In genomic region chr19:53518061-53518460, GRCh38 we compare ENCODE assay signal across 24 cellular contexts. TPM values are rescaled to one million over a fixed set of nuclear protein-coding genes. Genes with fewer than 3 reads are reported as not detected.
DNase-seq lines count a peak whose midpoint lies in the region; ATAC-seq, FAIRE-seq and TF ChIP-seq lines count a peak whose summit lies in the region.
"Had no signal": no experiment of that assay in that cellular context is flagged by ENCODE, and none has a peak within 500 bp of the region (broad histone marks: within the 10 kb centered on the region; RNA-seq: fewer than 3 reads in every experiment).

No MANE protein-coding gene starts in this region.

- no peak for FAIRE-seq in HepG2 (lab: Jason Lieb, UNC)
- FAIRE-seq: A549, G401.6, GM12892, H1 had no signal

- intact Hi-C loops in HepG2 (cut with micrococcal nuclease; ENCODE audit: unreplicated experiment) = no loop called here
- intact Hi-C loops in right lobe of liver (cut with DNase I) = no loop called here
- intact Hi-C loops in uterus (cut with DNase I; ENCODE audit: low total_unique reads) = no loop called here

- H3K9ac ChIP-seq in HepG2 (ENCODE audit: insufficient read depth, low read depth, low read length) = no peak overlapping the region

- no peaks in the 10 kb centered on the region for H3K9me3 ChIP-seq in HepG2 (ENCODE audit: low read length)
- H3K9me3 ChIP-seq in right lobe of liver = peaks cover 0 to 10% (median 0%) of the 10 kb centered on the region in 4 donors
- no peaks in the 10 kb centered on the region for H3K9me3 ChIP-seq in hepatocyte (ENCODE audit: low read depth)
- H3K9me3 ChIP-seq in upper lobe of left lung = no peaks in the 10 kb centered on the region
- H3K9me3 ChIP-seq in uterus = no peaks in the 10 kb centered on the region

- ATAC-seq in HepG2 (no peak; the same call in 2 of the 3 replicates), right lobe of liver (no peak), upper lobe of left lung (ENCODE audit: low FRiP score in 2 of 2) (no peak)
- ATAC-seq: A549 had no signal

- CTCF ChIA-PET in HepG2 (lab: Yijun Ruan, JAX; ENCODE audit: low intra/inter-chr PET ratio, low total read pairs) = no interaction called here

- no peaks in the 10 kb centered on the region for H3K9me2 ChIP-seq in hepatocyte (replicated peaks; ENCODE audit: insufficient read depth)

- peaks cover 17% of the 10 kb centered on the region for H3K9me3 Mint-ChIP-seq in osteocyte (ENCODE audit: unreplicated experiment)

- DNase-seq in HepG2 (ENCODE audit: low spot score) (no peak), right lobe of liver (no peak), hepatocyte (ENCODE audit: low spot score) (no peak), osteocyte (ENCODE audit: extremely low spot score, unreplicated experiment) (peak; percentile 56), upper lobe of left lung (no peak), uterus (no peak), caudate nucleus (lab: John Stamatoyannopoulos, UW) (no peak)
- no peak for DNase-seq in activated CD4-positive, alpha-beta T cell treated with anti-CD3 and anti-CD28 coated beads for 1 hour
- DNase-seq: 8988T; ACHN; AML-193; BE2C; C1 segment of cervical spinal cord; Calu3; CD4-positive, alpha-beta memory T cell; COR-L47; DMS153; DND-41; H7; HCEC 1CT had no signal

- H3K27me3 ChIP-seq in HepG2 (ENCODE audit: control insufficient read depth in 1 of 2, insufficient read depth in 2 of 2, low read length in 2 of 2) = no peaks in the 10 kb centered on the region
- no peaks in the 10 kb centered on the region for H3K27me3 ChIP-seq in right lobe of liver
- no peaks in the 10 kb centered on the region for H3K27me3 ChIP-seq in hepatocyte
- no peaks in the 10 kb centered on the region for H3K27me3 ChIP-seq in upper lobe of left lung
- H3K27me3 ChIP-seq in uterus = no peaks in the 10 kb centered on the region
- H3K27me3 ChIP-seq: BE2C had no signal

- H2AFZ ChIP-seq in HepG2 (ENCODE audit: low read length) = peak overlapping the region; percentile 31
- H2AFZ ChIP-seq in hepatocyte = no peak overlapping the region

- POLR2A ChIA-PET in HepG2 (lab: Yijun Ruan, JAX) = no interaction called here

- no peaks in the 10 kb centered on the region for H3K27me3 Mint-ChIP-seq in osteocyte (ENCODE audit: unreplicated experiment)
- H3K27me3 Mint-ChIP-seq: CD4-positive, alpha-beta memory T cell had no signal

- no TSS peak for BruUV-seq in HepG2 (replicated peaks; lab: Mats Ljungman, UMichigan)

- TF ChIP-seq CTCF in HepG2 (CRISPR knock-in tag; IDR thresholded peaks at IDR 0.05) (no peak), right lobe of liver (IDR thresholded peaks at IDR 0.05) (no peak), hepatocyte (IDR thresholded peaks at IDR 0.05; ENCODE audit: poor library complexity) (no peak), osteocyte (IDR thresholded peaks at IDR 0.05) (no peak), upper lobe of left lung (IDR thresholded peaks at IDR 0.05) (no peak), uterus (IDR thresholded peaks at IDR 0.05) (no peak)

- TF ChIP-seq EP300 in HepG2 (IDR thresholded peaks at IDR 0.05; ENCODE audit: low read depth in 2 of 2, low read length in 2 of 2) (0 out of 4 replicates have a peak, but pooled peaks of 1 of the 2 experiments have one; percentile 11), HepG2 (CRISPR knock-in tag; IDR thresholded peaks at IDR 0.05; ENCODE audit: borderline replicate concordance) (no peak), upper lobe of left lung (IDR thresholded peaks at IDR 0.05) (no peak)

- H3K4me2 ChIP-seq in HepG2 (ENCODE audit: low read depth, low read length) (peak overlapping the region; percentile 56), hepatocyte (no peak overlapping the region)
- H3K4me2 ChIP-seq: A549 had no signal

- peaks cover 17% of the 10 kb centered on the region for H3K4me1 Mint-ChIP-seq in osteocyte (ENCODE audit: unreplicated experiment)

- H3K79me2 ChIP-seq in HepG2 (ENCODE audit: insufficient read depth, low read length) (peaks cover 6% of the 10 kb centered on the region), hepatocyte (no peaks in the 10 kb centered on the region)

- TF ChIP-seq POLR2A in HepG2 (IDR thresholded peaks at IDR 0.05; ENCODE audit: insufficient read depth in 1 of 2, low read depth in 2 of 2, low read length in 2 of 2) = no peak
- no peak for TF ChIP-seq POLR2A in right lobe of liver (IDR thresholded peaks at IDR 0.05)
- TF ChIP-seq POLR2A in upper lobe of left lung (IDR thresholded peaks at IDR 0.05) = no peak
- TF ChIP-seq POLR2A in uterus (IDR thresholded peaks at IDR 0.05) = no peak

- WGBS in HepG2 (ENCODE audit: low lambda C conversion rate) = 3% methylated on average over 5 of the region's 5 CpGs
- WGBS in right lobe of liver (ENCODE audit: insufficient coverage, low coverage, low lambda C conversion rate, missing lambda C conversion rate) = 50% methylated on average over 4 of the region's 5 CpGs
- 83% methylated on average over 5 of the region's 5 CpGs for WGBS in hepatocyte (ENCODE audit: low lambda C conversion rate, missing lambda C conversion rate)
- 85 to 89% methylated on average over 5 of the region's 5 CpGs for WGBS in upper lobe of left lung, 2 donors

- peak overlapping the region; percentile 51 for H3K27ac ChIP-seq in HepG2 (ENCODE audit: extremely low read length, insufficient read depth, low read length)
- no peak overlapping the region for H3K27ac ChIP-seq in right lobe of liver
- peak overlapping the region; percentile 69 for H3K27ac ChIP-seq in hepatocyte
- H3K27ac ChIP-seq in upper lobe of left lung = peak overlapping the region; percentile 27 to 85 (median 58)
- no peak overlapping the region for H3K27ac ChIP-seq in uterus
- no peak overlapping the region for H3K27ac ChIP-seq in caudate nucleus (ENCODE audit: low read depth, low read length)
- H3K27ac ChIP-seq: A549 had no signal

- TF ChIP-seq RAD21 in HepG2 (CRISPR knock-in tag; IDR thresholded peaks at IDR 0.05) = no peak

- H3K4me1 ChIP-seq in HepG2 (ENCODE audit: insufficient read depth, low read length) (peaks cover 35% of the 10 kb centered on the region), right lobe of liver (no peaks in the 10 kb centered on the region), hepatocyte (ENCODE audit: insufficient read depth) (peaks cover 5% of the 10 kb centered on the region), upper lobe of left lung (peaks cover 16 to 23% (median 21%) of the 10 kb centered on the region in 4 donors), uterus (peaks cover 0 to 5% of the 10 kb centered on the region in 2 donors)
- H3K4me1 ChIP-seq: BE2C had no signal

- H3K36me3 ChIP-seq in HepG2 (replicated peaks in 1 of 2; ENCODE audit: control insufficient read depth in 1 of 2, insufficient read depth in 2 of 2, low read length in 2 of 2) (no peaks in the 10 kb centered on the region), right lobe of liver (no peaks in the 10 kb centered on the region), hepatocyte (replicated peaks; ENCODE audit: insufficient read depth, low read depth) (no peaks in the 10 kb centered on the region), upper lobe of left lung (no peaks in the 10 kb centered on the region), uterus (no peaks in the 10 kb centered on the region)
- H3K36me3 ChIP-seq: BE2C had no signal

- H3K4me3 Mint-ChIP-seq in osteocyte (ENCODE audit: unreplicated experiment) = no peak overlapping the region

- H3K4me3 ChIP-seq in HepG2 (replicated peaks in 1 of 3; ENCODE audit: insufficient read depth in 1 of 3, low read depth in 2 of 3, low read length in 3 of 3) = no peak overlapping the region
- H3K4me3 ChIP-seq in right lobe of liver = no peak overlapping the region
- H3K4me3 ChIP-seq in hepatocyte = no peak overlapping the region
- no peak overlapping the region for H3K4me3 ChIP-seq in upper lobe of left lung
- no peak overlapping the region for H3K4me3 ChIP-seq in uterus
- H3K4me3 ChIP-seq: A549 had no signal

- in situ Hi-C loops in HepG2 (cut with HindIII; ENCODE audit: extremely low pct_ligation_motif_present, low pct_unique_long_range_greater_than_20kb) = no loop called here

- no peak overlapping the region for H3K27ac Mint-ChIP-seq in osteocyte (ENCODE audit: unreplicated experiment)

- H3K36me3 Mint-ChIP-seq in osteocyte (ENCODE audit: unreplicated experiment) = no peaks in the 10 kb centered on the region

- no peaks in the 10 kb centered on the region for H4K20me1 ChIP-seq in HepG2 (ENCODE audit: insufficient read depth, low read length)
- H4K20me1 ChIP-seq in hepatocyte (ENCODE audit: insufficient read depth, poor library complexity, severe bottlenecking) = no peaks in the 10 kb centered on the region

RNA-seq across cellular contexts. Expression of gene ZNF331, which starts 19.9 kb away (rescaled TPM):
- 13.3 and 15.2 TPM in 2 replicates for total RNA-seq in HepG2 (2016; rRNA removed; fragmentation: Illumina TruSeq; extraction: Trizol)
- total RNA-seq in HepG2 (2016; cell fraction: cytosol; rRNA removed; fragmentation: Illumina TruSeq; extraction: Trizol; ENCODE audit: low read depth) = 5.0 and 5.3 TPM in 2 replicates
- total RNA-seq in HepG2 (2016; cell fraction: insoluble cytoplasmic fraction; rRNA removed; fragmentation: Illumina TruSeq; extraction: Trizol) = 11.2 and 12.7 TPM in 2 replicates
- 8.0 and 8.5 TPM in 2 replicates for total RNA-seq in HepG2 (2016; cell fraction: membrane; rRNA removed; fragmentation: Illumina TruSeq; extraction: Trizol)
- total RNA-seq in HepG2 (2016; cell fraction: nucleus; rRNA removed; fragmentation: Illumina TruSeq; extraction: Trizol) = 16.0 and 20.7 TPM in 2 replicates
- polyA plus RNA-seq in HepG2 (2011; rRNA removed) = 8.2 and 9.5 TPM in 2 replicates
- 3.3 and 4.9 TPM in 2 replicates for polyA plus RNA-seq in HepG2 (2011; cell fraction: cytosol; rRNA removed)
- 20.2 and 21.6 TPM in 2 replicates for polyA plus RNA-seq in HepG2 (2011; cell fraction: nucleus; rRNA removed)
- 22.2 and 38.0 TPM in 2 replicates for polyA plus RNA-seq in HepG2 (2012)
- polyA plus RNA-seq in HepG2 (2016; cell fraction: cytosol; fragmentation: Illumina TruSeq; extraction: Trizol; ENCODE audit: low read depth) = 1.2 and 1.3 TPM in 2 replicates
- polyA plus RNA-seq in HepG2 (2016; cell fraction: insoluble cytoplasmic fraction; fragmentation: Illumina TruSeq; extraction: Trizol; ENCODE audit: low read depth) = 10.1 and 10.3 TPM in 2 replicates
- polyA plus RNA-seq in HepG2 (2016; cell fraction: membrane; fragmentation: Illumina TruSeq; extraction: Trizol; ENCODE audit: low read depth) = 2.9 and 3.4 TPM in 2 replicates
- 51.3 and 54.8 TPM in 2 replicates for polyA plus RNA-seq in HepG2 (2016; cell fraction: nucleus; fragmentation: Illumina TruSeq; extraction: Trizol; ENCODE audit: insufficient read depth, low read depth)
- 5.6 and 18.7 TPM in 2 replicates for polyA minus RNA-seq in HepG2 (2011; rRNA and poly(A)+ RNA removed; ENCODE audit: low replicate concordance)
- polyA minus RNA-seq in HepG2 (2011; cell fraction: cytosol; rRNA and poly(A)+ RNA removed) = 7.9 and 9.9 TPM in 2 replicates
- polyA minus RNA-seq in HepG2 (2011; cell fraction: nucleus; rRNA and poly(A)+ RNA removed) = 20.4 and 22.9 TPM in 2 replicates
- 1 to 10 TPM; 2.0 to 5.8 (median 3.5) TPM for total RNA-seq in right lobe of liver
- 12.8 and 15.6 TPM in 2 replicates for total RNA-seq in hepatocyte
- 12.3 and 13.5 TPM in 2 replicates for polyA plus RNA-seq in hepatocyte
- 7.4 and 8.0 TPM in 2 replicates for total RNA-seq in osteocyte
- 10 to 100 TPM; 26.3 to 80.0 (median 47.1) TPM for total RNA-seq in upper lobe of left lung
- 10 to 100 TPM in 3 of 4 donors, 1 to 10 TPM in 1; 9.4 to 39.0 (median 17.0) TPM for total RNA-seq in uterus

RNA-seq across cellular contexts. Expression of gene ZNF813, which starts 50.5 kb away (rescaled TPM):
- total RNA-seq in HepG2 (2016; rRNA removed; fragmentation: Illumina TruSeq; extraction: Trizol) (8.9 and 14.9 TPM in 2 replicates), right lobe of liver (1 to 10 TPM in 4 of 6 experiments, under 1 TPM in 2; 0.74 to 1.6 (median 1.1) TPM), hepatocyte (7.7 and 8.6 TPM in 2 replicates), osteocyte (4.4 and 4.5 TPM in 2 replicates), upper lobe of left lung (1 to 10 TPM; 2.2 to 8.4 (median 3.1) TPM), uterus (10 to 100 TPM in 1 of 4 donors, 1 to 10 TPM in 3; 1.8 to 10.8 (median 6.7) TPM)
- 1.1 and 1.4 TPM in 2 replicates for total RNA-seq in HepG2 (2016; cell fraction: cytosol; rRNA removed; fragmentation: Illumina TruSeq; extraction: Trizol; ENCODE audit: low read depth)
- total RNA-seq in HepG2 (2016; cell fraction: insoluble cytoplasmic fraction; rRNA removed; fragmentation: Illumina TruSeq; extraction: Trizol) = 8.8 and 14.9 TPM in 2 replicates
- 3.2 and 4.2 TPM in 2 replicates for total RNA-seq in HepG2 (2016; cell fraction: membrane; rRNA removed; fragmentation: Illumina TruSeq; extraction: Trizol)
- 5.5 and 7.5 TPM in 2 replicates for total RNA-seq in HepG2 (2016; cell fraction: nucleus; rRNA removed; fragmentation: Illumina TruSeq; extraction: Trizol)
- polyA plus RNA-seq in HepG2 (2011; rRNA removed) (2.1 TPM in 2 replicates), hepatocyte (2.3 and 2.8 TPM in 2 replicates)
- polyA plus RNA-seq in HepG2 (2011; cell fraction: cytosol; rRNA removed) = 1.1 and 1.5 TPM in 2 replicates
- 1.0 and 1.4 TPM in 2 replicates for polyA plus RNA-seq in HepG2 (2011; cell fraction: nucleus; rRNA removed)
- polyA plus RNA-seq in HepG2 (2012) = 3.8 and 4.9 TPM in 2 replicates
- polyA plus RNA-seq in HepG2 (2016; cell fraction: cytosol; fragmentation: Illumina TruSeq; extraction: Trizol; ENCODE audit: low read depth) = 0.29 and 0.35 TPM in 2 replicates
- 5.3 and 5.6 TPM in 2 replicates for polyA plus RNA-seq in HepG2 (2016; cell fraction: insoluble cytoplasmic fraction; fragmentation: Illumina TruSeq; extraction: Trizol; ENCODE audit: low read depth)
- 1.1 and 1.2 TPM in 2 replicates for polyA plus RNA-seq in HepG2 (2016; cell fraction: membrane; fragmentation: Illumina TruSeq; extraction: Trizol; ENCODE audit: low read depth)
- polyA plus RNA-seq in HepG2 (2016; cell fraction: nucleus; fragmentation: Illumina TruSeq; extraction: Trizol; ENCODE audit: insufficient read depth, low read depth) = 4.8 and 5.5 TPM in 2 replicates
- polyA minus RNA-seq in HepG2 (2011; rRNA and poly(A)+ RNA removed; ENCODE audit: low replicate concordance) = 0.65 and 1.8 TPM in 2 replicates
- 4.2 and 5.5 TPM in 2 replicates for polyA minus RNA-seq in HepG2 (2011; cell fraction: cytosol; rRNA and poly(A)+ RNA removed)
- 8.0 and 8.1 TPM in 2 replicates for polyA minus RNA-seq in HepG2 (2011; cell fraction: nucleus; rRNA and poly(A)+ RNA removed)
- total RNA-seq: Calu3 had no signal

Comparison
In these comparisons a context has a peak if more than half of its experiments do, and no peak if none do; other contexts are left out.
1. H3K27ac ChIP-seq: peak in HepG2 (single experiment), hepatocyte (single experiment) and upper lobe of left lung (4 of 4); none in right lobe of liver (0 of 3), uterus (0 of 2) and caudate nucleus (single experiment).